In genomic region chr4:31362756-31363155, GRCh38 we compare ENCODE assay signal across 20 cellular contexts.
"Had no signal": no experiment of that assay in that cellular context is flagged by ENCODE, and none has a peak within 500 bp of the region (broad histone marks: within the 10 kb centered on the region; RNA-seq: fewer than 3 reads in every experiment).

No MANE protein-coding gene starts in this region.

- H3K4me2 ChIP-seq: neural progenitor cell had no signal

- H3K27me3 ChIP-seq: ascending aorta, esophagus muscularis mucosa, neural progenitor cell, right atrium auricular region, upper lobe of left lung had no signal

- H3K9me3 ChIP-seq: ascending aorta, esophagus muscularis mucosa, left ventricle myocardium inferior, right atrium auricular region, upper lobe of left lung had no signal

- DNase-seq: activated B cell treated with CpG ODN at 0.5 μM for 24 hours; activated CD4-positive, alpha-beta memory T cell treated with anti-CD3 and anti-CD28 coated beads, Interleukin-2, amount 10 ng/mL, durations not matched to agents 7 days and 5 days; activated CD4-positive, alpha-beta T cell treated with anti-CD3 and anti-CD28 coated beads for 48 hours; activated effector memory CD4-positive, alpha-beta T cell treated with anti-CD3 and anti-CD28 coated beads, Interleukin-2, amount 50 U/mL, for 16 hours; activated T-cell treated with anti-CD3 and anti-CD28 coated beads, Interleukin-2, amount 50 U/mL, for 72 hours; central memory CD4-positive, alpha-beta T cell; effector memory CD4-positive, alpha-beta T cell; foreskin fibroblast; left ventricle myocardium inferior; naive thymus-derived CD8-positive, alpha-beta T cell; stimulated activated CD4-positive, alpha-beta T cell treated with anti-CD3 and anti-CD28 coated beads, Interleukin-12 subunit alpha, Interleukin-12 subunit beta, amount 100 ng/mL, for 4 hours; stimulated activated CD4-positive, alpha-beta T cell treated with anti-CD3 and anti-CD28 coated beads, Interleukin-4, amount 100 ng/mL, for 4 hours; stimulated activated naive CD8-positive, alpha-beta T cell treated with anti-CD3 and anti-CD28 coated beads, Interleukin-15, Interleukin-2, amounts not matched to agents 100 U/mL and 50 U/mL, for 24 hours; SW 1271; T-helper 17 cell; upper lobe of left lung had no signal

- H2AFZ ChIP-seq: neural progenitor cell had no signal

- ATAC-seq: activated T-cell treated with anti-CD3 and anti-CD28 coated beads, Interleukin-2, amount 50 U/mL, for 72 hours; naive thymus-derived CD8-positive, alpha-beta T cell; stimulated activated naive CD8-positive, alpha-beta T cell treated with anti-CD3 and anti-CD28 coated beads, Interleukin-15, Interleukin-2, amounts not matched to agents 100 U/mL and 50 U/mL, for 24 hours; T-helper 17 cell had no signal

- H3K9ac ChIP-seq: neural progenitor cell had no signal

- H3K36me3 ChIP-seq: ascending aorta, esophagus muscularis mucosa, left ventricle myocardium inferior, neural progenitor cell, right atrium auricular region, upper lobe of left lung had no signal

- H3K27ac ChIP-seq: ascending aorta, esophagus muscularis mucosa, left ventricle myocardium inferior, neural progenitor cell, right atrium auricular region, upper lobe of left lung had no signal

- H3K4me3 ChIP-seq: ascending aorta, esophagus muscularis mucosa, left ventricle myocardium inferior, neural progenitor cell, right atrium auricular region, upper lobe of left lung had no signal

- H3K4me1 ChIP-seq: ascending aorta, esophagus muscularis mucosa, left ventricle myocardium inferior, neural progenitor cell, right atrium auricular region, upper lobe of left lung had no signal
